18 cellular contexts compared by ENCODE assay signal in genomic region chr7:39184387-39184786, GRCh38.
A peak's percentile ranks its signal among the peaks of the same experiment; 100 is the strongest.
DNase-seq lines count a peak whose midpoint lies in the region; ATAC-seq and TF ChIP-seq lines count a peak whose summit lies in the region.
"Had no signal": no experiment of that assay in that cellular context is flagged by ENCODE, and none has a peak within 500 bp of the region (broad histone marks: within the 10 kb centered on the region; RNA-seq: fewer than 3 reads in every experiment).

No MANE protein-coding gene starts in this region.

- H3K4me1 ChIP-seq in mucosa of descending colon (ENCODE audit: low read depth): no peaks in the 10 kb centered on the region
- no peaks in the 10 kb centered on the region for H3K4me1 ChIP-seq in esophagus squamous epithelium
- H3K4me1 ChIP-seq: BLaER1 treated with 17β-estradiol and CSF1 and Interleukin-3, amounts not matched to agents 10 nM and 100 nM; body of pancreas had no signal

- H3K9me3 ChIP-seq in mucosa of descending colon (no peaks in the 10 kb centered on the region), esophagus squamous epithelium (no peaks in the 10 kb centered on the region)
- H3K9me3 ChIP-seq: body of pancreas had no signal

- H3K27ac ChIP-seq in esophagus squamous epithelium: no peak overlapping the region
- H3K27ac ChIP-seq: BLaER1 treated with 17β-estradiol and CSF1 and Interleukin-3, amounts not matched to agents 10 nM and 100 nM; body of pancreas; dorsolateral prefrontal cortex; VCaP had no signal

- no peak overlapping the region for H3K27ac Mint-ChIP-seq in activated CD4-positive, alpha-beta T cell treated with anti-CD3 and anti-CD28 coated beads, Interleukin-2, amount 10 ng/mL, durations not matched to agents 7 days and 5 days

- intact Hi-C loops in mucosa of descending colon (cut with DNase I, micrococcal nuclease): no loop called here
- intact Hi-C loops in esophagus squamous epithelium (cut with DNase I): no loop called here

- no peak overlapping the region for H3K4me3 Mint-ChIP-seq in activated CD4-positive, alpha-beta T cell treated with anti-CD3 and anti-CD28 coated beads, Interleukin-2, amount 10 ng/mL, durations not matched to agents 7 days and 5 days

- DNase-seq in DMS79 treated with DMSO at 0.1 percent for 48 hours (lab: John Stamatoyannopoulos, UW) (peak; percentile 89), SW480 (ENCODE audit: low spot score) (peak; percentile 43), mucosa of descending colon (peak in 1 of 3 donors; percentile 44), cortex of kidney (lab: John Stamatoyannopoulos, UW) (no peak), esophagus squamous epithelium (lab: John Stamatoyannopoulos, UW) (no peak)
- DNase-seq in activated CD4-positive, alpha-beta T cell treated with anti-CD3 and anti-CD28 coated beads, Interleukin-2, amount 10 ng/mL, durations not matched to agents 7 days and 5 days: no peak
- DNase-seq: activated naive CD4-positive, alpha-beta T cell treated with Interleukin-2 at 50 U/mL for 16 hours; body of pancreas; dorsolateral prefrontal cortex; EL; hypothalamus; NCI-H2171 treated with DMSO at 0.1 percent for 48 hours; posterior cingulate gyrus had no signal

- POLR2A ChIA-PET in activated CD4-positive, alpha-beta T cell treated with anti-CD3 and anti-CD28 coated beads, Interleukin-2, amount 10 ng/mL, durations not matched to agents 7 days and 5 days (lab: Charles Lee): no interaction called here

- H3K9me3 Mint-ChIP-seq in activated CD4-positive, alpha-beta T cell treated with anti-CD3 and anti-CD28 coated beads, Interleukin-2, amount 10 ng/mL, durations not matched to agents 7 days and 5 days: no peaks in the 10 kb centered on the region

- no peaks in the 10 kb centered on the region for H3K27me3 Mint-ChIP-seq in activated CD4-positive, alpha-beta T cell treated with anti-CD3 and anti-CD28 coated beads, Interleukin-2, amount 10 ng/mL, durations not matched to agents 7 days and 5 days

- no peaks in the 10 kb centered on the region for H3K27me3 ChIP-seq in esophagus squamous epithelium
- H3K27me3 ChIP-seq: BLaER1 treated with 17β-estradiol and CSF1 and Interleukin-3, amounts not matched to agents 10 nM and 100 nM; body of pancreas; dorsolateral prefrontal cortex had no signal

- H3K4me3 ChIP-seq in mucosa of descending colon (no peak overlapping the region), esophagus squamous epithelium (no peak overlapping the region)
- H3K4me3 ChIP-seq: BLaER1 treated with 17β-estradiol and CSF1 and Interleukin-3, amounts not matched to agents 10 nM and 100 nM; body of pancreas; dorsolateral prefrontal cortex had no signal

- ATAC-seq in HG03565 (IDR thresholded peaks at IDR 0.05; ENCODE audit: unreplicated experiment) (peak; percentile 56), mucosa of descending colon (peak; percentile 53), GM21723 (IDR thresholded peaks at IDR 0.05; ENCODE audit: unreplicated experiment) (no peak)
- ATAC-seq: body of pancreas, left colon had no signal

- CTCF ChIA-PET in activated CD4-positive, alpha-beta T cell treated with anti-CD3 and anti-CD28 coated beads, Interleukin-2, amount 10 ng/mL, durations not matched to agents 7 days and 5 days (lab: Charles Lee): no interaction called here

- TF ChIP-seq CTCF in mucosa of descending colon (IDR thresholded peaks at IDR 0.05) (no peak), esophagus squamous epithelium (IDR thresholded peaks at IDR 0.05) (no peak)

- WGBS in esophagus squamous epithelium, 2 donors: 38 to 50% methylated on average over 3 of the region's 3 CpGs

- H3K4me1 Mint-ChIP-seq in activated CD4-positive, alpha-beta T cell treated with anti-CD3 and anti-CD28 coated beads, Interleukin-2, amount 10 ng/mL, durations not matched to agents 7 days and 5 days: no peaks in the 10 kb centered on the region

- no peak for TF ChIP-seq POLR2A in esophagus squamous epithelium (IDR thresholded peaks at IDR 0.05)

- H3K36me3 ChIP-seq in mucosa of descending colon (ENCODE audit: low read depth): no peaks in the 10 kb centered on the region
- no peaks in the 10 kb centered on the region for H3K36me3 ChIP-seq in esophagus squamous epithelium
- H3K36me3 ChIP-seq: BLaER1 treated with 17β-estradiol and CSF1 and Interleukin-3, amounts not matched to agents 10 nM and 100 nM had no signal

- no peaks in the 10 kb centered on the region for H3K36me3 Mint-ChIP-seq in activated CD4-positive, alpha-beta T cell treated with anti-CD3 and anti-CD28 coated beads, Interleukin-2, amount 10 ng/mL, durations not matched to agents 7 days and 5 days (ENCODE audit: low read depth)

Comparison
In these comparisons a context has a peak if more than half of its experiments do, and no peak if none do; other contexts are left out.
1. DNase-seq: peak in DMS79 treated with DMSO at 0.1 percent for 48 hours (single experiment) and SW480 (single experiment); none in activated CD4-positive, alpha-beta T cell treated with anti-CD3 and anti-CD28 coated beads, Interleukin-2, amount 10 ng/mL, durations not matched to agents 7 days and 5 days (single experiment), cortex of kidney (single experiment) and esophagus squamous epithelium (single experiment).